In the genomic region with DNA sequence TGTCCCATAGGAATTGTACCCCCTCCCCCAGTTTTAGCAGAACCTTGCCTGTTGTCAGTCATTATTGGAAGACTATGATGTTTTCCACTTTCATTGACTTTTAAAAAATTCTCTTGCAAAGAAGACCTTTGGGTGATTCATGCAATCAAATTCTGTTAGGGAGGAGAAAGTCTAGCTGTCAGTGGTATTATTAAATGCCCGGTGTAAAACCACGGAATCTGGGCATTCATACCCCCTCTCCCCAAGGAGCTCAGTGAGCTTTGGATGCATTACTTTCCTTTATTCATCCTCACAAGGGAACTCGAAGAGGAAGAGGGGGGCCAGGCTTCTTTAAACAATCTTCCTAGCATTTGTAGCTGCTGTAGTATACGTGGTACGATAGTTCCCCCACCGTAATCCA, we compare ENCODE assay signal across 14 cellular contexts.
DNase-seq lines count a peak whose midpoint lies in the region; ATAC-seq and TF ChIP-seq lines count a peak whose summit lies in the region.
"Had no signal": no experiment of that assay in that cellular context is flagged by ENCODE, and none has a peak within 500 bp of the region (broad histone marks: within the 10 kb centered on the region; RNA-seq: fewer than 3 reads in every experiment).

No MANE protein-coding gene starts in this region.

- H3K4me3 Mint-ChIP-seq in stimulated activated naive CD8-positive, alpha-beta T cell treated with anti-CD3 and anti-CD28 coated beads, Interleukin-15, amount 100 ng/mL, for 72 hours: no peak overlapping the region
- H3K4me3 Mint-ChIP-seq: activated CD4-positive, alpha-beta T cell treated with anti-CD3 and anti-CD28 coated beads for 36 hours had no signal

- no peaks in the 10 kb centered on the region for H3K9me3 ChIP-seq in Panc1 (ENCODE audit: control insufficient read depth, insufficient read depth, low read depth, low read length)
- no peaks in the 10 kb centered on the region for H3K9me3 ChIP-seq in esophagus squamous epithelium
- H3K9me3 ChIP-seq: upper lobe of left lung had no signal

- POLR2A ChIA-PET in Panc1 (lab: Charles Lee): no interaction called here

- in situ Hi-C loops in ACHN (cut with HindIII; ENCODE audit: low pct_ligation_motif_present, low pct_unique_long_range_greater_than_20kb, low sequenced_read_pairs) (no loop called here), Panc1 (cut with HindIII; ENCODE audit: low pct_unique_long_range_greater_than_20kb, low sequenced_read_pairs) (no loop called here)

- TF ChIP-seq CTCF in Panc1 (IDR thresholded peaks at IDR 0.05): no peak
- TF ChIP-seq CTCF in esophagus squamous epithelium (IDR thresholded peaks at IDR 0.05): no peak
- TF ChIP-seq CTCF in omental fat pad (IDR thresholded peaks at IDR 0.05): no peak

- no peak overlapping the region for H3K27ac Mint-ChIP-seq in stimulated activated naive CD8-positive, alpha-beta T cell treated with anti-CD3 and anti-CD28 coated beads, Interleukin-15, amount 100 ng/mL, for 72 hours
- H3K27ac Mint-ChIP-seq: activated CD4-positive, alpha-beta T cell treated with anti-CD3 and anti-CD28 coated beads for 36 hours had no signal

- intact Hi-C loops in Panc1 (cut with micrococcal nuclease; ENCODE audit: unreplicated experiment): loop anchor here (2.0 to 10.0 kb wide), 2 partner anchors 108 to 178 kb away; no protein-coding TSS in a partner anchor
- intact Hi-C loops in esophagus squamous epithelium (cut with DNase I): no loop called here

- CTCF ChIA-PET in Panc1 (lab: Charles Lee): no interaction called here

- H3K4me1 Mint-ChIP-seq in stimulated activated naive CD8-positive, alpha-beta T cell treated with anti-CD3 and anti-CD28 coated beads, Interleukin-15, amount 100 ng/mL, for 72 hours: no peaks in the 10 kb centered on the region
- H3K4me1 Mint-ChIP-seq: activated CD4-positive, alpha-beta T cell treated with anti-CD3 and anti-CD28 coated beads for 36 hours had no signal

- H3K4me3 ChIP-seq in Panc1 (ENCODE audit: low read depth in 2 of 2, low read length in 2 of 2): no peak overlapping the region
- H3K4me3 ChIP-seq in esophagus squamous epithelium: no peak overlapping the region
- H3K4me3 ChIP-seq: SK-N-MC, upper lobe of left lung had no signal

- H3K27ac ChIP-seq in Panc1 (ENCODE audit: low read length) (peak overlapping the region; percentile 1; the same call in 1 of the 2 replicates), esophagus squamous epithelium (peak overlapping the region in 3 of 4 donors; percentile 6 to 72 (median 26))
- H3K27ac ChIP-seq: upper lobe of left lung had no signal

- 67 to 71% methylated on average over 6 of the region's 6 CpGs for whole genome bisulfite sequencing in esophagus squamous epithelium, 2 donors

- no peaks in the 10 kb centered on the region for H3K27me3 Mint-ChIP-seq in stimulated activated naive CD8-positive, alpha-beta T cell treated with anti-CD3 and anti-CD28 coated beads, Interleukin-15, amount 100 ng/mL, for 72 hours
- H3K27me3 Mint-ChIP-seq: activated CD4-positive, alpha-beta T cell treated with anti-CD3 and anti-CD28 coated beads for 36 hours had no signal

- H3K4me1 ChIP-seq in Panc1 (ENCODE audit: control insufficient read depth, insufficient read depth, low read length) (peaks cover 19% of the 10 kb centered on the region; the same call in 1 of the 2 replicates), esophagus squamous epithelium (peaks cover 24 to 52% (median 24%) of the 10 kb centered on the region in 3 donors)

- H3K36me3 ChIP-seq in Panc1 (ENCODE audit: control insufficient read depth, insufficient read depth, low read length) (no peaks in the 10 kb centered on the region), esophagus squamous epithelium (no peaks in the 10 kb centered on the region)
- H3K36me3 ChIP-seq: upper lobe of left lung had no signal

- peak; percentile 71 for DNase-seq in ACHN
- DNase-seq in Panc1 (ENCODE audit: low read depth, low spot score): no peak
- DNase-seq in esophagus squamous epithelium (lab: John Stamatoyannopoulos, UW): no peak
- no peak for DNase-seq in omental fat pad (ENCODE audit: low spot score)
- no peak for DNase-seq in NCI-H1048 (lab: John Stamatoyannopoulos, UW)
- DNase-seq in stimulated activated naive CD8-positive, alpha-beta T cell treated with anti-CD3 and anti-CD28 coated beads, Interleukin-15, amount 100 ng/mL, for 72 hours: no peak
- DNase-seq in activated CD4-positive, alpha-beta T cell treated with anti-CD3 and anti-CD28 coated beads, Interleukin-2, amount 50 U/mL, for 48 hours: no peak
- DNase-seq: activated CD4-positive, alpha-beta T cell treated with anti-CD3 and anti-CD28 coated beads for 36 hours; central memory CD4-positive, alpha-beta T cell; Kasumi-1; NCI-H2107; upper lobe of left lung had no signal

- ATAC-seq in Panc1: no peak
- ATAC-seq in omental fat pad (ENCODE audit: low FRiP score): peak; percentile 72
- no peak for ATAC-seq in GM18907 (IDR thresholded peaks at IDR 0.05; ENCODE audit: unreplicated experiment)
- ATAC-seq in stimulated activated naive CD8-positive, alpha-beta T cell treated with anti-CD3 and anti-CD28 coated beads, Interleukin-15, amount 100 ng/mL, for 72 hours: no peak
- ATAC-seq: activated CD4-positive, alpha-beta T cell treated with anti-CD3 and anti-CD28 coated beads for 36 hours had no signal

- TF ChIP-seq POLR2A in esophagus squamous epithelium (IDR thresholded peaks at IDR 0.05): no peak

- no peaks in the 10 kb centered on the region for H3K9me3 Mint-ChIP-seq in stimulated activated naive CD8-positive, alpha-beta T cell treated with anti-CD3 and anti-CD28 coated beads, Interleukin-15, amount 100 ng/mL, for 72 hours

- no TSS peak for BruUV-seq in Panc1 (replicated peaks; lab: Mats Ljungman, UMichigan)

- no peaks in the 10 kb centered on the region for H3K27me3 ChIP-seq in Panc1 (ENCODE audit: control insufficient read depth, insufficient read depth, low read length)
- no peaks in the 10 kb centered on the region for H3K27me3 ChIP-seq in esophagus squamous epithelium
- H3K27me3 ChIP-seq: upper lobe of left lung had no signal
